ENCODE assay signal across 1 cellular context in the genomic region with DNA sequence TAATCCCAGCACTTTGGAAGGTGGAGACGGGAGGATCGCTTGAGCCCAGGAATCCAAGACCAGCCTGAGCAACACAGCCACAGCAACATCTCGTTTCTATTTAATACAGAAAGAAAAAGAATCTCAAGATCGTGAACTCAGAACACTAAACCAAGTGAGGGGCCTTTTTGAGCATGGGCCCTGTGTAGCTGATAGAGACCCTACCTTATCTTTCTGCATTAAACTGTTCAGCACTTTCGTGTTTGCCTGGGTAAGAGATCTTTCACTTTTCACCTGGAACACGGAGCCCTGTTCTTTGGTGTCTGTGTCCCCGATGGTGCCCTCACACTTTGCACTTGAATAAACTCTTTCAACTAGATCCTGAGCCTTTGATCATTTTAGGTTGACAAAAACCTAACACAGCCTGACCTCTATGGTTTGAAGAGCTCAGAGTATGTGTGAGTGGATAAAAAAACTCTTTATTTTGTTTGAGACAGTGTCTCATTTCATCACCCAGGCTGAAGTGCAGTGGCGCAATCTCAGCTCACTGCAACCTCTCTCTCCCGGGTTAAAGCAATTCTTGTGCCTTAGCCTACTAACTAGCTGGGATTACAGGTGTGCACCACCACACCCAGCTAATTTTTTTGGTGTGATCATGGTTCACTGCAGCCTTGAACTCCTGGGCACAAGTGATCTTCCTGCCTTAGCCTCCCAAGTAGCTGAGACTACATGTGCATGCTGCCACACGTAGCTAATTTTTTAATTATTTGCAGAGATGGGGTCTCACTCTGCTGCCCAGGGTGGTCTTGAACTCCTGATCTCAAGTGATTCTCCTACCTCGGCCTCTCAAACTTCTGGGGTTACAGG.
TF ChIP-seq lines count a peak whose summit lies in the region.

No MANE protein-coding gene starts in this region.

TF ChIP-seq in HepG2, 621 proteins besides CTCF, POLR2A, EP300 and RAD21 (continued from another document and continues in another):
- no peak; the same call in 1 of the 2 replicates for TF ChIP-seq ZNF891 (CRISPR knock-in tag; IDR thresholded peaks at IDR 0.05)
- TF ChIP-seq ZSCAN30 (CRISPR knock-in tag; IDR thresholded peaks at IDR 0.05) = 0 out of 2 replicates have a peak, but pooled peaks have one; percentile 71
- peak; percentile 35; the same call in 1 of the 2 replicates for TF ChIP-seq KLF12 (CRISPR knock-in tag; IDR thresholded peaks at IDR 0.05; ENCODE audit: borderline replicate concordance)
- no peak; the same call in 1 of the 2 replicates for TF ChIP-seq RBAK (CRISPR knock-in tag; IDR thresholded peaks at IDR 0.05)
- TF ChIP-seq, protein P1, sequence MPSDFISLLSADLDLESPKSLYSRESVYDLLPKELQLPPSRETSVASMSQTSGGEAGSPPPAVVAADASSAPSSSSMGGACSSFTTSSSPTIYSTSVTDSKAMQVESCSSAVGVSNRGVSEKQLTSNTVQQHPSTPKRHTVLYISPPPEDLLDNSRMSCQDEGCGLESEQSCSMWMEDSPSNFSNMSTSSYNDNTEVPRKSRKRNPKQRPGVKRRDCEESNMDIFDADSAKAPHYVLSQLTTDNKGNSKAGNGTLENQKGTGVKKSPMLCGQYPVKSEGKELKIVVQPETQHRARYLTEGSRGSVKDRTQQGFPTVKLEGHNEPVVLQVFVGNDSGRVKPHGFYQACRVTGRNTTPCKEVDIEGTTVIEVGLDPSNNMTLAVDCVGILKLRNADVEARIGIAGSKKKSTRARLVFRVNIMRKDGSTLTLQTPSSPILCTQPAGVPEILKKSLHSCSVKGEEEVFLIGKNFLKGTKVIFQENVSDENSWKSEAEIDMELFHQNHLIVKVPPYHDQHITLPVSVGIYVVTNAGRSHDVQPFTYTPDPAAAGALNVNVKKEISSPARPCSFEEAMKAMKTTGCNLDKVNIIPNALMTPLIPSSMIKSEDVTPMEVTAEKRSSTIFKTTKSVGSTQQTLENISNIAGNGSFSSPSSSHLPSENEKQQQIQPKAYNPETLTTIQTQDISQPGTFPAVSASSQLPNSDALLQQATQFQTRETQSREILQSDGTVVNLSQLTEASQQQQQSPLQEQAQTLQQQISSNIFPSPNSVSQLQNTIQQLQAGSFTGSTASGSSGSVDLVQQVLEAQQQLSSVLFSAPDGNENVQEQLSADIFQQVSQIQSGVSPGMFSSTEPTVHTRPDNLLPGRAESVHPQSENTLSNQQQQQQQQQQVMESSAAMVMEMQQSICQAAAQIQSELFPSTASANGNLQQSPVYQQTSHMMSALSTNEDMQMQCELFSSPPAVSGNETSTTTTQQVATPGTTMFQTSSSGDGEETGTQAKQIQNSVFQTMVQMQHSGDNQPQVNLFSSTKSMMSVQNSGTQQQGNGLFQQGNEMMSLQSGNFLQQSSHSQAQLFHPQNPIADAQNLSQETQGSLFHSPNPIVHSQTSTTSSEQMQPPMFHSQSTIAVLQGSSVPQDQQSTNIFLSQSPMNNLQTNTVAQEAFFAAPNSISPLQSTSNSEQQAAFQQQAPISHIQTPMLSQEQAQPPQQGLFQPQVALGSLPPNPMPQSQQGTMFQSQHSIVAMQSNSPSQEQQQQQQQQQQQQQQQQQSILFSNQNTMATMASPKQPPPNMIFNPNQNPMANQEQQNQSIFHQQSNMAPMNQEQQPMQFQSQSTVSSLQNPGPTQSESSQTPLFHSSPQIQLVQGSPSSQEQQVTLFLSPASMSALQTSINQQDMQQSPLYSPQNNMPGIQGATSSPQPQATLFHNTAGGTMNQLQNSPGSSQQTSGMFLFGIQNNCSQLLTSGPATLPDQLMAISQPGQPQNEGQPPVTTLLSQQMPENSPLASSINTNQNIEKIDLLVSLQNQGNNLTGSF (CRISPR knock-in tag; IDR thresholded peaks at IDR 0.05) = 0 out of 2 replicates have a peak, but pooled peaks have one; percentile 17
- TF ChIP-seq RORA (CRISPR knock-in tag; IDR thresholded peaks at IDR 0.05) = no peak
- 0 out of 2 replicates have a peak, but pooled peaks have one; percentile 30 for TF ChIP-seq ZNF768 (CRISPR knock-in tag; IDR thresholded peaks at IDR 0.05)
- TF ChIP-seq POGZ (CRISPR knock-in tag; IDR thresholded peaks at IDR 0.05) = peak; percentile 80
- peak; percentile 69; the same call in 1 of the 2 replicates for TF ChIP-seq ZNF563 (CRISPR knock-in tag; IDR thresholded peaks at IDR 0.05)
- TF ChIP-seq ZNF879 (CRISPR knock-in tag; IDR thresholded peaks at IDR 0.05) = 0 out of 2 replicates have a peak, but pooled peaks have one; percentile 9
- TF ChIP-seq JUNB (CRISPR knock-in tag; IDR thresholded peaks at IDR 0.05; ENCODE audit: borderline replicate concordance) = peak; percentile 8; the same call in 1 of the 2 replicates
- no peak for TF ChIP-seq PHB2 (IDR thresholded peaks at IDR 0.05; ENCODE audit: partially characterized antibody)
- TF ChIP-seq WIZ (CRISPR knock-in tag; IDR thresholded peaks at IDR 0.05) = peak; percentile 55; the same call in 1 of the 2 replicates
- TF ChIP-seq ZSCAN25 (CRISPR knock-in tag; IDR thresholded peaks at IDR 0.05) = peak; percentile 65; the same call in 1 of the 2 replicates
- TF ChIP-seq ZKSCAN8 (CRISPR knock-in tag; IDR thresholded peaks at IDR 0.05; ENCODE audit: borderline replicate concordance) = peak; percentile 93; the same call in 1 of the 2 replicates
- TF ChIP-seq ZNF850 (CRISPR knock-in tag; conservative IDR thresholded peaks at IDR 0.05) = no peak
- no peak for TF ChIP-seq NBN (conservative IDR thresholded peaks at IDR 0.05)
- TF ChIP-seq ZNF207 (IDR thresholded peaks at IDR 0.05; ENCODE audit: borderline replicate concordance) = no peak
- TF ChIP-seq ISL2 (CRISPR knock-in tag; IDR thresholded peaks at IDR 0.05) = peak; percentile 99
- 0 out of 2 replicates have a peak, but pooled peaks have one; percentile 38 for TF ChIP-seq CC2D1A (CRISPR knock-in tag; IDR thresholded peaks at IDR 0.05)
- no peak for TF ChIP-seq MAFK (conservative IDR thresholded peaks at IDR 0.05 in 1 of 2, IDR thresholded peaks at IDR 0.05 in 1 of 2; ENCODE audit: low read length in 2 of 2)
- TF ChIP-seq ATM (IDR thresholded peaks at IDR 0.05; ENCODE audit: borderline replicate concordance) = no peak
- no peak for TF ChIP-seq SP2 (CRISPR knock-in tag; IDR thresholded peaks at IDR 0.05)
- TF ChIP-seq ZNF652 (CRISPR knock-in tag; IDR thresholded peaks at IDR 0.05; ENCODE audit: borderline replicate concordance, low read depth) = peak; percentile 57
- peak; percentile 88 for TF ChIP-seq THAP11 (CRISPR knock-in tag; IDR thresholded peaks at IDR 0.05)
- TF ChIP-seq, protein P2, sequence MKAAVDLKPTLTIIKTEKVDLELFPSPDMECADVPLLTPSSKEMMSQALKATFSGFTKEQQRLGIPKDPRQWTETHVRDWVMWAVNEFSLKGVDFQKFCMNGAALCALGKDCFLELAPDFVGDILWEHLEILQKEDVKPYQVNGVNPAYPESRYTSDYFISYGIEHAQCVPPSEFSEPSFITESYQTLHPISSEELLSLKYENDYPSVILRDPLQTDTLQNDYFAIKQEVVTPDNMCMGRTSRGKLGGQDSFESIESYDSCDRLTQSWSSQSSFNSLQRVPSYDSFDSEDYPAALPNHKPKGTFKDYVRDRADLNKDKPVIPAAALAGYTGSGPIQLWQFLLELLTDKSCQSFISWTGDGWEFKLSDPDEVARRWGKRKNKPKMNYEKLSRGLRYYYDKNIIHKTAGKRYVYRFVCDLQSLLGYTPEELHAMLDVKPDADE (CRISPR knock-in tag; IDR thresholded peaks at IDR 0.05) = no peak
- TF ChIP-seq, protein P3, sequence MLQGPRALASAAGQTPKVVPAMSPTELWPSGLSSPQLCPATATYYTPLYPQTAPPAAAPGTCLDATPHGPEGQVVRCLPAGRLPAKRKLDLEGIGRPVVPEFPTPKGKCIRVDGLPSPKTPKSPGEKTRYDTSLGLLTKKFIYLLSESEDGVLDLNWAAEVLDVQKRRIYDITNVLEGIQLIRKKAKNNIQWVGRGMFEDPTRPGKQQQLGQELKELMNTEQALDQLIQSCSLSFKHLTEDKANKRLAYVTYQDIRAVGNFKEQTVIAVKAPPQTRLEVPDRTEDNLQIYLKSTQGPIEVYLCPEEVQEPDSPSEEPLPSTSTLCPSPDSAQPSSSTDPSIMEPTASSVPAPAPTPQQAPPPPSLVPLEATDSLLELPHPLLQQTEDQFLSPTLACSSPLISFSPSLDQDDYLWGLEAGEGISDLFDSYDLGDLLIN (CRISPR knock-in tag; IDR thresholded peaks at IDR 0.05; ENCODE audit: borderline replicate concordance) = no peak
- TF ChIP-seq ZBTB3 (CRISPR knock-in tag; IDR thresholded peaks at IDR 0.05; ENCODE audit: borderline replicate concordance, low read depth) = peak; percentile 100
- no peak; the same call in 1 of the 2 replicates for TF ChIP-seq XBP1 (CRISPR knock-in tag; IDR thresholded peaks at IDR 0.05)
- TF ChIP-seq ZNF282 (IDR thresholded peaks at IDR 0.05; ENCODE audit: partially characterized antibody) = no peak
- TF ChIP-seq, protein P4, sequence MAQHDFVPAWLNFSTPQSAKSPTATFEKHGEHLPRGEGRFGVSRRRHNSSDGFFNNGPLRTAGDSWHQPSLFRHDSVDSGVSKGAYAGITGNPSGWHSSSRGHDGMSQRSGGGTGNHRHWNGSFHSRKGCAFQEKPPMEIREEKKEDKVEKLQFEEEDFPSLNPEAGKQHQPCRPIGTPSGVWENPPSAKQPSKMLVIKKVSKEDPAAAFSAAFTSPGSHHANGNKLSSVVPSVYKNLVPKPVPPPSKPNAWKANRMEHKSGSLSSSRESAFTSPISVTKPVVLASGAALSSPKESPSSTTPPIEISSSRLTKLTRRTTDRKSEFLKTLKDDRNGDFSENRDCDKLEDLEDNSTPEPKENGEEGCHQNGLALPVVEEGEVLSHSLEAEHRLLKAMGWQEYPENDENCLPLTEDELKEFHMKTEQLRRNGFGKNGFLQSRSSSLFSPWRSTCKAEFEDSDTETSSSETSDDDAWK (CRISPR knock-in tag; IDR thresholded peaks at IDR 0.05) = no peak
- no peak for TF ChIP-seq SYNCRIP (IDR thresholded peaks at IDR 0.05; ENCODE audit: insufficient read depth, low read depth, low read length)
- no peak for TF ChIP-seq ZBTB1 (CRISPR knock-in tag; IDR thresholded peaks at IDR 0.05; ENCODE audit: borderline replicate concordance)
- TF ChIP-seq, protein P5, sequence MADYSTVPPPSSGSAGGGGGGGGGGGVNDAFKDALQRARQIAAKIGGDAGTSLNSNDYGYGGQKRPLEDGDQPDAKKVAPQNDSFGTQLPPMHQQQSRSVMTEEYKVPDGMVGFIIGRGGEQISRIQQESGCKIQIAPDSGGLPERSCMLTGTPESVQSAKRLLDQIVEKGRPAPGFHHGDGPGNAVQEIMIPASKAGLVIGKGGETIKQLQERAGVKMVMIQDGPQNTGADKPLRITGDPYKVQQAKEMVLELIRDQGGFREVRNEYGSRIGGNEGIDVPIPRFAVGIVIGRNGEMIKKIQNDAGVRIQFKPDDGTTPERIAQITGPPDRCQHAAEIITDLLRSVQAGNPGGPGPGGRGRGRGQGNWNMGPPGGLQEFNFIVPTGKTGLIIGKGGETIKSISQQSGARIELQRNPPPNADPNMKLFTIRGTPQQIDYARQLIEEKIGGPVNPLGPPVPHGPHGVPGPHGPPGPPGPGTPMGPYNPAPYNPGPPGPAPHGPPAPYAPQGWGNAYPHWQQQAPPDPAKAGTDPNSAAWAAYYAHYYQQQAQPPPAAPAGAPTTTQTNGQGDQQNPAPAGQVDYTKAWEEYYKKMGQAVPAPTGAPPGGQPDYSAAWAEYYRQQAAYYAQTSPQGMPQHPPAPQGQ (CRISPR knock-in tag; IDR thresholded peaks at IDR 0.05; ENCODE audit: borderline replicate concordance) = no peak
- peak; percentile 98 for TF ChIP-seq MIXL1 (CRISPR knock-in tag; IDR thresholded peaks at IDR 0.05)
- TF ChIP-seq, protein P6, sequence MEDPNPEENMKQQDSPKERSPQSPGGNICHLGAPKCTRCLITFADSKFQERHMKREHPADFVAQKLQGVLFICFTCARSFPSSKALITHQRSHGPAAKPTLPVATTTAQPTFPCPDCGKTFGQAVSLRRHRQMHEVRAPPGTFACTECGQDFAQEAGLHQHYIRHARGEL (CRISPR knock-in tag; IDR thresholded peaks at IDR 0.05) = no peak
- peak; percentile 47; the same call in 1 of the 2 replicates for TF ChIP-seq NFYC (CRISPR knock-in tag; IDR thresholded peaks at IDR 0.05)
- TF ChIP-seq, protein P7, sequence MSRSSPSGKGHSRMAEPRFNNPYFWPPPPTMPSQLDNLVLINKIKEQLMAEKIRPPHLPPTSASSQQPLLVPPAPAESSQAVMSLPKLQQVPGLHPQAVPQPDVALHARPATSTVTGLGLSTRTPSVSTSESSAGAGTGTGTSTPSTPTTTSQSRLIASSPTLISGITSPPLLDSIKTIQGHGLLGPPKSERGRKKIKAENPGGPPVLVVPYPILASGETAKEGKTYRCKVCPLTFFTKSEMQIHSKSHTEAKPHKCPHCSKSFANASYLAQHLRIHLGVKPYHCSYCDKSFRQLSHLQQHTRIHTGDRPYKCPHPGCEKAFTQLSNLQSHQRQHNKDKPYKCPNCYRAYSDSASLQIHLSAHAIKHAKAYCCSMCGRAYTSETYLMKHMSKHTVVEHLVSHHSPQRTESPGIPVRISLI (CRISPR knock-in tag; IDR thresholded peaks at IDR 0.05; ENCODE audit: borderline replicate concordance) = peak; percentile 100
- no peak; the same call in 1 of the 2 replicates for TF ChIP-seq SRY (CRISPR knock-in tag; IDR thresholded peaks at IDR 0.05)
- 0 out of 2 replicates have a peak, but pooled peaks have one; percentile 24 for TF ChIP-seq ZNF775 (CRISPR knock-in tag; IDR thresholded peaks at IDR 0.05; ENCODE audit: borderline replicate concordance)
- TF ChIP-seq, protein P8, sequence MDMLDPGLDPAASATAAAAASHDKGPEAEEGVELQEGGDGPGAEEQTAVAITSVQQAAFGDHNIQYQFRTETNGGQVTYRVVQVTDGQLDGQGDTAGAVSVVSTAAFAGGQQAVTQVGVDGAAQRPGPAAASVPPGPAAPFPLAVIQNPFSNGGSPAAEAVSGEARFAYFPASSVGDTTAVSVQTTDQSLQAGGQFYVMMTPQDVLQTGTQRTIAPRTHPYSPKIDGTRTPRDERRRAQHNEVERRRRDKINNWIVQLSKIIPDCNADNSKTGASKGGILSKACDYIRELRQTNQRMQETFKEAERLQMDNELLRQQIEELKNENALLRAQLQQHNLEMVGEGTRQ (IDR thresholded peaks at IDR 0.05; ENCODE audit: low read depth, low read length) = no peak
- TF ChIP-seq, protein P8 (CRISPR knock-in tag; IDR thresholded peaks at IDR 0.05; ENCODE audit: borderline replicate concordance) = no peak
- TF ChIP-seq SRF (IDR thresholded peaks at IDR 0.05; ENCODE audit: low read depth, low read length) = no peak
- peak; percentile 74 for TF ChIP-seq ZNF121 (CRISPR knock-in tag; IDR thresholded peaks at IDR 0.05)
- no peak for TF ChIP-seq ZNF776 (CRISPR knock-in tag; IDR thresholded peaks at IDR 0.05)
- TF ChIP-seq KAT8 (CRISPR knock-in tag; IDR thresholded peaks at IDR 0.05) = peak; percentile 81
